1 cellular context compared by ENCODE assay signal in genomic region chr9:86034863-86035734, GRCh38.
A peak's percentile ranks its signal among the peaks of the same experiment; 100 is the strongest.
TF ChIP-seq lines count a peak whose summit lies in the region.

No MANE protein-coding gene starts in this region.

TF ChIP-seq in H1, 55 proteins besides CTCF, POLR2A, EP300 and RAD21 (continued from another document):
- TF ChIP-seq ATF2 (IDR thresholded peaks at IDR 0.05; ENCODE audit: low read length) (no peak), RXRA (IDR thresholded peaks at IDR 0.05; ENCODE audit: insufficient read depth, low read depth, low read length) (no peak), YY1 (IDR thresholded peaks at IDR 0.05; ENCODE audit: low read depth, low read length) (peak; percentile 64; the same call in 1 of the 2 replicates), E2F6 (IDR thresholded peaks at IDR 0.05) (peak; percentile 12; the same call in 1 of the 2 replicates), RBBP5 (IDR thresholded peaks at IDR 0.05; ENCODE audit: borderline replicate concordance, low read depth, low read length) (no peak)
